In the genomic region with DNA sequence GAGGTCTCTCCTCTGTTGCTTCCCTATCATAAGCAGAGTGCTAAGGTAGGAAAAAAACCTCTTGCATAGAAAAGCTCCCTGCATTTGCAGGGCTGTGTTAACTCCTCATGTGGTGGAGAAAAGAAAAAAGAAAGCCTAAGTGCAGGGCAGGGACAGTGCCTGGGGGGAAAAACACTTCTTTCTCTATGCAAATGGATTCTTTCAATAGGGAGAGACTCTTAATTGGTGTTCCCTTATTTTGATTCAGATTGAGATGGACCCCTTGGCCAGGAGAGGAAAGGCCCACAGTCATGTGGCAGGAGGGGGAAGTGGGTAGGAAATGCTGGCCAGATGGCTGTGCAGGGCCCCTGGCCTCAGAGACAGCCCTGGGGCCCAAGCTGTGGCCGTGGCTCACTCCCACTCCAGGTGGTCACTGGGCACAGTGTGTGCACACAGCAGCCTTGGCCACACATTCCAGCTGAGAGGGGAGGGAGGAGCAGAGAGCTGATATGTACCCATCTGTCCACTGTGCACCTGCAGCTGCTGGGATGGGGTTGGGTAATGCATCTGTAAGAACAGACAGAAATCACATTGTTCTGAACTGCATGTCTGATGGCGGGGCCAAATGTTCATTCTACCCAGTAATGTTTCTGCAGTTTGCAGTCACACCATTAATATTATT, we compare ENCODE assay signal across 1 cellular context.
TF ChIP-seq lines count a peak whose summit lies in the region.

No MANE protein-coding gene starts in this region.

TF ChIP-seq in H1, 55 proteins besides CTCF, POLR2A, EP300 and RAD21 (continued from another document):
- TF ChIP-seq CTBP2 (IDR thresholded peaks at IDR 0.05; ENCODE audit: borderline replicate concordance, insufficient read depth, insufficient read length, low read length) (peak; percentile 54), CHD2 (IDR thresholded peaks at IDR 0.05; ENCODE audit: low read length) (no peak), SIN3A (conservative IDR thresholded peaks at IDR 0.05 in 1 of 2, IDR thresholded peaks at IDR 0.05 in 1 of 2; ENCODE audit: low read depth in 1 of 2, low read length in 2 of 2) (no peak), BRCA1 (IDR thresholded peaks at IDR 0.05; ENCODE audit: low read depth, low read length) (no peak)
